In genomic region chr9:127300886-127301447, GRCh38 we compare ENCODE assay signal across 15 cellular contexts.
"Had no signal": no experiment of that assay in that cellular context is flagged by ENCODE, and none has a peak within 500 bp of the region (broad histone marks: within the 10 kb centered on the region; RNA-seq: fewer than 3 reads in every experiment).

No MANE protein-coding gene starts in this region.

- H3K27ac ChIP-seq: cardiac muscle cell, gastroesophageal sphincter, skin epidermis, stomach, thoracic aorta had no signal

- H3K9me3 ChIP-seq: gastroesophageal sphincter, stomach, thoracic aorta had no signal

- DNase-seq: activated CD4-positive, alpha-beta memory T cell treated with anti-CD3 and anti-CD28 coated beads for 36 hours; activated naive CD8-positive, alpha-beta T cell treated with anti-CD3 and anti-CD28 coated beads, Interleukin-2, amount 10 ng/mL, durations not matched to agents 7 days and 5 days; activated T-cell treated with anti-CD3 and anti-CD28 coated beads, Interleukin-2, amount 50 U/mL, for 72 hours; cortex of kidney; effector memory CD4-positive, alpha-beta T cell; natural killer cell; occipital lobe; stomach; T-cell; T1000 had no signal

- H3K4me3 ChIP-seq: cardiac muscle cell, gastroesophageal sphincter, lung, skin epidermis, stomach, thoracic aorta had no signal

- H3K27me3 ChIP-seq: cardiac muscle cell, gastroesophageal sphincter, stomach had no signal

- H3K9me3 Mint-ChIP-seq: activated CD4-positive, alpha-beta memory T cell treated with anti-CD3 and anti-CD28 coated beads for 36 hours; activated naive CD8-positive, alpha-beta T cell treated with anti-CD3 and anti-CD28 coated beads, Interleukin-2, amount 10 ng/mL, durations not matched to agents 7 days and 5 days; activated T-cell treated with anti-CD3 and anti-CD28 coated beads, Interleukin-2, amount 50 U/mL, for 72 hours; natural killer cell; T-cell had no signal

- H3K4me1 Mint-ChIP-seq: activated naive CD8-positive, alpha-beta T cell treated with anti-CD3 and anti-CD28 coated beads, Interleukin-2, amount 10 ng/mL, durations not matched to agents 7 days and 5 days; T-cell had no signal

- H3K36me3 Mint-ChIP-seq: activated CD4-positive, alpha-beta memory T cell treated with anti-CD3 and anti-CD28 coated beads for 36 hours; activated naive CD8-positive, alpha-beta T cell treated with anti-CD3 and anti-CD28 coated beads, Interleukin-2, amount 10 ng/mL, durations not matched to agents 7 days and 5 days; natural killer cell; T-cell had no signal

- ATAC-seq: activated T-cell treated with anti-CD3 and anti-CD28 coated beads, Interleukin-2, amount 50 U/mL, for 72 hours; gastroesophageal sphincter; natural killer cell; T-cell had no signal

- H3K4me1 ChIP-seq: gastroesophageal sphincter had no signal

- H3K4me3 Mint-ChIP-seq: activated CD4-positive, alpha-beta memory T cell treated with anti-CD3 and anti-CD28 coated beads for 36 hours; activated naive CD8-positive, alpha-beta T cell treated with anti-CD3 and anti-CD28 coated beads, Interleukin-2, amount 10 ng/mL, durations not matched to agents 7 days and 5 days; activated T-cell treated with anti-CD3 and anti-CD28 coated beads, Interleukin-2, amount 50 U/mL, for 72 hours; natural killer cell; T-cell had no signal

- H3K36me3 ChIP-seq: cardiac muscle cell, gastroesophageal sphincter, stomach, thoracic aorta had no signal

- H3K27me3 Mint-ChIP-seq: activated CD4-positive, alpha-beta memory T cell treated with anti-CD3 and anti-CD28 coated beads for 36 hours had no signal

- H3K27ac Mint-ChIP-seq: activated CD4-positive, alpha-beta memory T cell treated with anti-CD3 and anti-CD28 coated beads for 36 hours; activated naive CD8-positive, alpha-beta T cell treated with anti-CD3 and anti-CD28 coated beads, Interleukin-2, amount 10 ng/mL, durations not matched to agents 7 days and 5 days; activated T-cell treated with anti-CD3 and anti-CD28 coated beads, Interleukin-2, amount 50 U/mL, for 72 hours; natural killer cell; T-cell had no signal
